1 cellular context compared by ENCODE assay signal in the genomic region with DNA sequence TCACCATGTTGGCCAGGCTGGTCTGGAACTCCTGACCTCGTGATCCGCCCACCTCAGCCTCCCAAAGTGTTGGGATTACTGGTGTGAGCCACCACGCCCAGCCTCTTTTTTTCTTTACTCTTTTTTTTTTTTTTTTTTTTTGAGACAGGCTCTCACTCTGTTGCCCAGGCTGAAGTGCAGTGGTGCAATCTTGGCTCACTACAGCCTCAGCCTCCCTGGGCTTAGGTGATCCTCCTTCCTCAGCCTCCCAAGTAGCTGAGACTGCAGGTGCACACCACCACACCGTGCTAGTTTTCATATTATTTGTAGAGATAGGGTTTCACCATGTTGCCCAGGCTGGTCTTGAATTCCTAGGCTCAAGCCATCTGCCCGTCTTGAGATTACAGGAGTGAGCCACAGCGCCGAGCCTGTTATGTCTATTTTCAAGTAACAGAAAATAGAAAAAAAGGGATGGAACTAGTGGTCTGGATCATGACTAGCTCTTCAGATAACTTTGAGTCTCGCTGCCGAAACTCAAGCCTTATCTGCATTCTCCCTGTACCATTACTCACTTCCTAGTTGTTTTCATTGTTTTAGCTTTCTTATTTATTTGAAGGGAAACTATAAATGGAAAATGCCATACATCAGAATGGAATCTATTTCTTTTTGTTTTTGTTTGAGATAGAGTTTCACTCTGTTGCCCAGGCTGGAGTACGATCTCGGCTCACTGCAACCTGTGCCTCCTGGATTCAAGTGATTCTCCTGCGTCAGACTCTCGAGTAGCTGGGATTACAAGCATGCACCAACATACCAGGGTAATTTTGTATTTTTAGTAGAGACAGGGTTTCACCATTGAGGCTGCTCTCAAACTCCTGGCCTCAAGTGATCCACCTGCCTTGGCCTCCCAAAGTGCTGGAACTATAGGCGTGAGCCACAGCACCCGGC.
TF ChIP-seq lines count a peak whose summit lies in the region.

No MANE protein-coding gene starts in this region.

TF ChIP-seq in endothelial cell of umbilical vein, 7 proteins besides CTCF, POLR2A, EP300 and RAD21:
- TF ChIP-seq FOS (IDR thresholded peaks at IDR 0.05; ENCODE audit: borderline replicate concordance, insufficient read depth, low read length) (peak; percentile 37), GATA2 (IDR thresholded peaks at IDR 0.05; ENCODE audit: insufficient read depth, insufficient read length, low read depth, low read length) (peak; percentile 77), JUN (IDR thresholded peaks at IDR 0.05; ENCODE audit: borderline replicate concordance, insufficient read depth, insufficient read length, low read depth) (peak; percentile 92)
